8 cellular contexts compared by ENCODE assay signal in the genomic region with DNA sequence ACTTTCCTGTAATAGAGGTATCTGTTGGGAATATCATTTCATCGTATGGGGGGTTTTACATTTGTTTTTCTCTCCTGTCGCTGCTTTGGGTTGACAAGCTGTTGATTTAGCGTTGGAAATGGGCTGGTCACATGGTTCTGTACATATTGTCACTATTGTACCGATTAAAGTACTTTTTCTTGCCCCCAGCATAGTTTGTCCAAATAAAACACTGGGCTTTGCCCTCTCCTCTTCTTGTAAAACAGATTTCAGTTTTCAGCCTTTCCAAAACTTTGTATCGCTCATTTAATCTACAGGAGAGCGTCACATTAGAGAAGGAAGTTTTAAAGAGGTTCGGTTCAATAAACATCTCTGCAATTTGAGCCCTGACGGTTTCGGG. TPM values are rescaled to one million over a fixed set of nuclear protein-coding genes. Genes with fewer than 3 reads are reported as not detected.
DNase-seq lines count a peak whose midpoint lies in the region; ATAC-seq, FAIRE-seq and TF ChIP-seq lines count a peak whose summit lies in the region.

No MANE protein-coding gene starts in this region.

- H3K27me3 ChIP-seq in Loucy (ENCODE audit: insufficient read depth, low read length, poor library complexity, severe bottlenecking) (peaks cover 8% of the 10 kb centered on the region), duodenal mucosa (ENCODE audit: control insufficient read depth in 1 of 2, insufficient read depth in 2 of 2, low read length in 2 of 2) (peaks cover 14 to 33% of the 10 kb centered on the region in 2 donors)

- H3K36me3 Mint-ChIP-seq in CD14-positive monocyte (peaks cover 28 to 49% of the 10 kb centered on the region in 2 donors), neural crest cell (ENCODE audit: low read depth) (peaks cover 18% of the 10 kb centered on the region)

- H3K4me2 ChIP-seq in Loucy (ENCODE audit: low read depth, low read length, poor library complexity, severe bottlenecking): peak overlapping the region; percentile 75

- intact Hi-C loops in CD14-positive monocyte (cut with micrococcal nuclease): loop anchor here (5.0 to 10.0 kb wide), 4 partner anchors 98 to 790 kb away; a partner anchor contains a TSS

- H3K9me3 Mint-ChIP-seq in CD14-positive monocyte (peaks cover 0 to 10% (median 5%) of the 10 kb centered on the region in 7 donors), neural crest cell (no peaks in the 10 kb centered on the region)

- peak overlapping the region in 3 of 7 donors; percentile 31 to 81 (median 59) for H3K27ac Mint-ChIP-seq in CD14-positive monocyte
- no peak overlapping the region for H3K27ac Mint-ChIP-seq in neural crest cell (ENCODE audit: unreplicated experiment)

- no peak for FAIRE-seq in frontal cortex (lab: Jason Lieb, UNC)

- ATAC-seq in HG02759 (IDR thresholded peaks at IDR 0.05; ENCODE audit: unreplicated experiment): no peak

- peak overlapping the region; percentile 92 to 98 for H3K4me3 Mint-ChIP-seq in CD14-positive monocyte
- peak overlapping the region; percentile 96 for H3K4me3 Mint-ChIP-seq in neural crest cell

- peak overlapping the region; percentile 80 for H3K4me3 ChIP-seq in Loucy (ENCODE audit: low read length, poor library complexity, severe bottlenecking)
- H3K4me3 ChIP-seq in duodenal mucosa (ENCODE audit: low read depth in 1 of 2, low read length in 2 of 2): peak overlapping the region; percentile 55 to 76

- peaks cover 82% of the 10 kb centered on the region for H3K79me2 ChIP-seq in Loucy (ENCODE audit: insufficient read depth, low read length)

- TF ChIP-seq CTCF in CD14-positive monocyte (IDR thresholded peaks at IDR 0.05): no peak
- TF ChIP-seq CTCF in Loucy (conservative IDR thresholded peaks at IDR 0.05; ENCODE audit: low read length): no peak
- no peak for TF ChIP-seq CTCF in neural crest cell (conservative IDR thresholded peaks at IDR 0.05)

- peak overlapping the region; percentile 83 for H3K9ac ChIP-seq in Loucy (ENCODE audit: low read depth, low read length, poor library complexity, severe bottlenecking)
- H3K9ac ChIP-seq in duodenal mucosa (ENCODE audit: low read depth in 1 of 2, low read length in 2 of 2): peak overlapping the region; percentile 8 to 46

- H3K9me3 ChIP-seq in Loucy (ENCODE audit: insufficient read depth, low read depth, low read length) (no peaks in the 10 kb centered on the region), duodenal mucosa (ENCODE audit: control insufficient read depth in 1 of 2, low read length in 2 of 2) (no peaks in the 10 kb centered on the region)

- H4K20me1 ChIP-seq in Loucy (ENCODE audit: insufficient read depth, low read length, poor library complexity, severe bottlenecking): peaks cover 30% of the 10 kb centered on the region

- peaks cover 37 to 51% (median 40%) of the 10 kb centered on the region in 3 donors for H3K27me3 Mint-ChIP-seq in CD14-positive monocyte (ENCODE audit: low read depth in 3 of 3)
- peaks cover 56% of the 10 kb centered on the region for H3K27me3 Mint-ChIP-seq in neural crest cell (ENCODE audit: low read depth)

- H2AFZ ChIP-seq in Loucy (ENCODE audit: low read length): no peak overlapping the region

- H3K4me1 Mint-ChIP-seq in CD14-positive monocyte (peaks cover 35% of the 10 kb centered on the region), neural crest cell (peaks cover 45% of the 10 kb centered on the region)

- H3K27ac ChIP-seq in duodenal mucosa (ENCODE audit: low read depth, low read length): no peak overlapping the region

- DNase-seq in CD14-positive monocyte (ENCODE audit: low spot score) (no peak), neural crest cell (ENCODE audit: low read depth, low spot score) (no peak), midbrain (lab: John Stamatoyannopoulos, UW) (no peak), frontal cortex (ENCODE audit: low spot score in 2 of 2) (no peak), GOT3 (lab: John Stamatoyannopoulos, UW) (no peak)

- H3K4me1 ChIP-seq in Loucy (ENCODE audit: insufficient read depth, low read length, poor library complexity, severe bottlenecking) (peaks cover 17% of the 10 kb centered on the region), duodenal mucosa (ENCODE audit: control insufficient read depth in 1 of 2, insufficient read depth in 2 of 2, low read length in 2 of 2) (peaks cover 18 to 32% of the 10 kb centered on the region in 2 donors)

- no peaks in the 10 kb centered on the region for H3F3A ChIP-seq in Loucy (ENCODE audit: low read depth)

- no peaks in the 10 kb centered on the region for H3K9me2 ChIP-seq in Loucy (replicated peaks; ENCODE audit: low read depth, low read length)

- H3K36me3 ChIP-seq in Loucy (ENCODE audit: insufficient read depth, low read length) (peaks cover 36% of the 10 kb centered on the region), duodenal mucosa (ENCODE audit: control insufficient read depth in 1 of 2, insufficient read depth in 2 of 2, low read length in 2 of 2) (peaks cover 11 to 13% of the 10 kb centered on the region in 2 donors)

RNA-seq across cellular contexts. Expression of a gene that starts 4.0 kb away (rescaled TPM):
- 10 to 100 TPM in 1 of 2 donors, 1 to 10 TPM in 1; 7.5 to 11.0 TPM for polyA plus RNA-seq in CD14-positive monocyte
- total RNA-seq in neural crest cell (46.4 and 49.9 TPM in 2 replicates), frontal cortex (129 TPM)

RNA-seq across cellular contexts. Expression of a gene that starts 8.7 kb away (rescaled TPM):
- polyA plus RNA-seq in CD14-positive monocyte: 100 to 1,000 TPM; 138 to 140 TPM
- total RNA-seq in neural crest cell (31.1 and 35.1 TPM in 2 replicates), frontal cortex (65.6 TPM)

RNA-seq across cellular contexts. Expression of a gene that starts 20.4 kb away (rescaled TPM):
- polyA plus RNA-seq in CD14-positive monocyte: under 1 TPM in 1 of 2 donors, not detected in 1; 0.11 TPM
- 1.5 and 1.6 TPM in 2 replicates for total RNA-seq in neural crest cell
- 0.41 TPM for total RNA-seq in frontal cortex
